Comparison of ENCODE assay signal across 8 cellular contexts in genomic region chr7:66996444-66997191, GRCh38. TPM values are rescaled to one million over a fixed set of nuclear protein-coding genes. Genes with fewer than 3 reads are reported as not detected.
DNase-seq lines count a peak whose midpoint lies in the region; ATAC-seq, FAIRE-seq and TF ChIP-seq lines count a peak whose summit lies in the region.
"Not testable (repeated sequence)": the region's sequence is repeated elsewhere in the genome, so short reads cannot be mapped to it uniquely, and the experiment has no call there.

Gene TYW1 (plus strand): TSS chr7:66996833. CDS start chr7:66996979, 146 bp downstream.

- H4K91ac ChIP-seq in H1 (replicated peaks; ENCODE audit: insufficient read length, low read length): not testable (repeated sequence)

- CTCF ChIA-PET in H1 (lab: Charles Lee; ENCODE audit: partially characterized antibody): not testable (repeated sequence)

- H3K23ac ChIP-seq in H1 (ENCODE audit: insufficient read length): not testable (repeated sequence)

- not testable (repeated sequence) for H3K56ac ChIP-seq in H1 (replicated peaks; ENCODE audit: insufficient read length, low read depth, low read length)

- H3K4me1 Mint-ChIP-seq in memory B cell: not testable (repeated sequence)

- not testable (repeated sequence) for FAIRE-seq in HTR-8/SVneo (lab: Jason Lieb, UNC)
- FAIRE-seq in H1 (lab: Jason Lieb, UNC): peak; percentile 39

- DNase-seq in CMK (ENCODE audit: low read depth) (peak; percentile 86), HTR-8/SVneo (ENCODE audit: insufficient read length, low spot score) (peak; percentile 66), NOMO-1 treated with dmso at 0.1 percent for 144 hours (lab: John Stamatoyannopoulos, UW; ENCODE audit: unreplicated experiment) (peak; percentile 90), H1 (ENCODE audit: low read depth in 1 of 2, low spot score in 2 of 2) (peak; percentile 95 to 98), memory B cell (ENCODE audit: low spot score in 2 of 2) (peak; percentile 94 to 99)
- peak; percentile 80 to 95 (median 91) for DNase-seq in activated CD8-positive, alpha-beta memory T cell treated with anti-CD3 and anti-CD28 coated beads for 48 hours (ENCODE audit: low read depth in 2 of 3, low spot score in 2 of 3)
- DNase-seq in stimulated activated CD8-positive, alpha-beta memory T cell treated with anti-CD3 and anti-CD28 coated beads, Interleukin-12 subunit alpha, Interleukin-12 subunit beta, amount 100 ng/mL, for 24 hours (ENCODE audit: extremely low read depth): peak; percentile 86

- peaks cover 0 to 14% (median 4%) of the 10 kb centered on the region in 4 experiments; a peak in 3 of 8 replicates for H3K36me3 ChIP-seq in H1 (ENCODE audit: control insufficient read depth in 2 of 4, insufficient read depth in 4 of 4, low read length in 3 of 4)

- H3K9me3 ChIP-seq in H1 (ENCODE audit: insufficient read depth in 2 of 2, low read depth in 1 of 2, low read length in 1 of 2): not testable (repeated sequence)

- not testable (repeated sequence) for H4K5ac ChIP-seq in H1 (ENCODE audit: insufficient read length, low read depth, low read length)

- 0 out of 2 replicates have a peak within 1 kb of the TSS, but pooled peaks have one; percentile 44 for H2BK5ac ChIP-seq in H1 (ENCODE audit: low read depth, low read length)

- H3K27me3 ChIP-seq in H1 (replicated peaks in 1 of 4; ENCODE audit: control insufficient read depth in 3 of 4, extremely low read depth in 1 of 4, insufficient read depth in 3 of 4, low read length in 3 of 4): not testable (repeated sequence)

- H3K9ac ChIP-seq in H1 (replicated peaks in 1 of 4; ENCODE audit: extremely low read depth in 1 of 4, low read depth in 3 of 4, low read length in 3 of 4): peak within 1 kb of the TSS; percentile 54 to 81 (median 76)

- TF ChIP-seq EP300 in H1 (IDR thresholded peaks at IDR 0.05; ENCODE audit: borderline replicate concordance in 1 of 2, low read depth in 2 of 2, low read length in 2 of 2): not testable (repeated sequence)

- H3K14ac ChIP-seq in H1 (ENCODE audit: insufficient read length): not testable (repeated sequence)

- peak; percentile 90 for ATAC-seq in GM21367 (IDR thresholded peaks at IDR 0.05; ENCODE audit: unreplicated experiment)
- ATAC-seq in memory B cell (ENCODE audit: low read depth): peak; percentile 76

- H3K4me1 ChIP-seq in H1 (replicated peaks in 1 of 4; ENCODE audit: control insufficient read depth in 3 of 4, insufficient read depth in 4 of 4, low read length in 3 of 4): not testable (repeated sequence)

- H3K79me1 ChIP-seq in H1 (ENCODE audit: low read depth, low read length): not testable (repeated sequence)

- not testable (repeated sequence) for H2BK20ac ChIP-seq in H1 (ENCODE audit: low read length)

- not testable (repeated sequence) for H3K4ac ChIP-seq in H1 (replicated peaks; ENCODE audit: insufficient read length, low read depth, low read length)

- not testable (repeated sequence) for H2BK15ac ChIP-seq in H1 (ENCODE audit: low read length)

- WGBS in H1 (ENCODE audit: extremely low coverage in 1 of 2, insufficient coverage in 1 of 2, insufficient read length in 1 of 2, insufficient replicate concordance in 2 of 2, low coverage in 1 of 2, low lambda C conversion rate in 2 of 2, missing lambda C conversion rate in 1 of 2), 2 experiments: 2% methylated on average over 25 of the region's 44 CpGs; no CpG with 5 or more reads in 1 of the 2 experiments

- H2BK120ac ChIP-seq in H1 (replicated peaks; ENCODE audit: low read depth, low read length): not testable (repeated sequence)

- not testable (repeated sequence) for H2AK5ac ChIP-seq in H1 (ENCODE audit: low read depth, low read length)

- H4K8ac ChIP-seq in H1 (ENCODE audit: extremely low read depth, insufficient read depth, low read length): not testable (repeated sequence)

- not testable (repeated sequence) for H3K27ac ChIP-seq in H1 (ENCODE audit: low read depth, low read length)

- H3K27ac Mint-ChIP-seq in memory B cell: peak within 1 kb of the TSS; percentile 99

- POLR2A ChIA-PET in H1 (lab: Charles Lee; ENCODE audit: partially characterized antibody): interaction anchor here (0.6 to 2.6 kb wide), 2 partner anchors 152 to 789 kb away, joined by 4 to 9 read pairs; no protein-coding TSS in a partner anchor

- H2BK12ac ChIP-seq in H1 (ENCODE audit: low read depth, low read length): not testable (repeated sequence)

- peak within 1 kb of the TSS; percentile 99 for H3K4me3 Mint-ChIP-seq in memory B cell

- peak within 1 kb of the TSS; percentile 37; the same call in 1 of the 2 replicates for H2AFZ ChIP-seq in H1 (ENCODE audit: low read length)

- not testable (repeated sequence) for H3K9me3 Mint-ChIP-seq in memory B cell

- peak within 1 kb of the TSS; percentile 56 to 57 for H3K4me2 ChIP-seq in H1 (ENCODE audit: insufficient read depth in 1 of 2, low read depth in 2 of 2, low read length in 2 of 2)

- not testable (repeated sequence) for TF ChIP-seq CTCF in H1 (IDR thresholded peaks at IDR 0.05; ENCODE audit: control extremely low read depth in 1 of 3, insufficient read depth in 1 of 3, low read depth in 1 of 3, low read length in 3 of 3)

- peaks cover 11% of the 10 kb centered on the region for H3K36me3 Mint-ChIP-seq in memory B cell

- H3K27me3 Mint-ChIP-seq in memory B cell: not testable (repeated sequence)

- H4K20me1 ChIP-seq in H1 (replicated peaks in 1 of 2; ENCODE audit: control insufficient read depth in 1 of 2, insufficient read depth in 2 of 2, low read length in 2 of 2): not testable (repeated sequence)

- peak; percentile 77 to 89 for TF ChIP-seq POLR2A in H1 (IDR thresholded peaks at IDR 0.05; ENCODE audit: control extremely low read depth in 1 of 2, low read depth in 2 of 2, low read length in 2 of 2)

- not testable (repeated sequence) for H3K23me2 ChIP-seq in H1 (ENCODE audit: low read depth, low read length)

- peak within 1 kb of the TSS; percentile 70 to 84 (median 79) for H3K4me3 ChIP-seq in H1 (ENCODE audit: extremely low read depth in 1 of 4, insufficient read depth in 2 of 4, low read depth in 3 of 4, low read length in 4 of 4)

- H3K18ac ChIP-seq in H1 (ENCODE audit: extremely low read depth, low read length): not testable (repeated sequence)

- TF ChIP-seq RAD21 in H1 (IDR thresholded peaks at IDR 0.05 in 1 of 2, conservative IDR thresholded peaks at IDR 0.05 in 1 of 2; ENCODE audit: low read depth in 2 of 2, low read length in 2 of 2): not testable (repeated sequence)

- not testable (repeated sequence) for H3K79me2 ChIP-seq in H1 (ENCODE audit: control insufficient read depth in 1 of 2, insufficient read depth in 2 of 2, low read length in 2 of 2)

TF ChIP-seq in H1, 55 proteins besides CTCF, POLR2A, EP300 and RAD21:
- TF ChIP-seq SIN3A (conservative IDR thresholded peaks at IDR 0.05 in 1 of 2, IDR thresholded peaks at IDR 0.05 in 1 of 2; ENCODE audit: low read depth in 1 of 2, low read length in 2 of 2) (peak; percentile 54 to 69; a peak in 1 of 4 replicates), ASH2L (IDR thresholded peaks at IDR 0.05; ENCODE audit: low read length) (peak; percentile 72), POLR2AphosphoS5 (IDR thresholded peaks at IDR 0.05; ENCODE audit: low read depth, low read length) (peak; percentile 35; the same call in 1 of the 2 replicates), TAF1 (IDR thresholded peaks at IDR 0.05; ENCODE audit: low read depth, low read length) (peak; percentile 78), CHD2 (IDR thresholded peaks at IDR 0.05; ENCODE audit: low read length) (peak; percentile 91), SP1 (IDR thresholded peaks at IDR 0.05; ENCODE audit: low read depth, low read length) (peak; percentile 71; the same call in 1 of the 2 replicates), PHF8 (conservative IDR thresholded peaks at IDR 0.05; ENCODE audit: low read depth, low read length) (peak; percentile 78), YY1 (IDR thresholded peaks at IDR 0.05; ENCODE audit: low read depth, low read length) (peak; percentile 93), SP2 (IDR thresholded peaks at IDR 0.05; ENCODE audit: low read length) (peak; percentile 20; the same call in 1 of the 2 replicates), SP4 (IDR thresholded peaks at IDR 0.05; ENCODE audit: low read length) (peak; percentile 86), RBBP5 (IDR thresholded peaks at IDR 0.05; ENCODE audit: borderline replicate concordance, low read depth, low read length) (0 out of 2 replicates have a peak, but pooled peaks have one; percentile 35), TBP (IDR thresholded peaks at IDR 0.05; ENCODE audit: low read depth, low read length) (peak; percentile 50; the same call in 1 of the 2 replicates), KDM5A (IDR thresholded peaks at IDR 0.05; ENCODE audit: low read length) (peak; percentile 76; the same call in 1 of the 2 replicates), BRCA1 (IDR thresholded peaks at IDR 0.05; ENCODE audit: low read depth, low read length) (peak; percentile 79)

RNA-seq across cellular contexts. Expression of gene TYW1, which starts in this region (rescaled TPM):
- 16.1 and 16.2 TPM in 2 replicates for total RNA-seq in H1 (2021; fragmentation: NEBNext Ultra II Directional; extraction: Animal tissue kit (Norgen Biotek cat#: 25700))
- polyA plus RNA-seq in H1 (2011; rRNA removed): 6.2 and 8.8 TPM in 2 replicates
- 11.5 TPM for polyA plus RNA-seq in H1 (2011; cell fraction: cytosol; rRNA removed)
- 9.0 TPM for polyA plus RNA-seq in H1 (2011; cell fraction: nucleus; rRNA removed)
- polyA plus RNA-seq in H1 (2012, experiment 1 of 2): 12.4 to 15.6 TPM (median 13.4 TPM) in 4 replicates
- polyA plus RNA-seq in H1 (2012, experiment 2 of 2): 1.4 TPM
- 20.3 TPM for polyA plus RNA-seq in H1 (2013, experiment 1 of 2)
- polyA plus RNA-seq in H1 (2013, experiment 2 of 2): 24.3 TPM
- polyA minus RNA-seq in H1 (2011; rRNA and poly(A)+ RNA removed): 33.2 and 35.2 TPM in 2 replicates
- polyA minus RNA-seq in H1 (2011; cell fraction: cytosol; rRNA and poly(A)+ RNA removed): 7.9 TPM
- 17.7 TPM for polyA minus RNA-seq in H1 (2011; cell fraction: nucleus; rRNA and poly(A)+ RNA removed)
